In the genomic region with DNA sequence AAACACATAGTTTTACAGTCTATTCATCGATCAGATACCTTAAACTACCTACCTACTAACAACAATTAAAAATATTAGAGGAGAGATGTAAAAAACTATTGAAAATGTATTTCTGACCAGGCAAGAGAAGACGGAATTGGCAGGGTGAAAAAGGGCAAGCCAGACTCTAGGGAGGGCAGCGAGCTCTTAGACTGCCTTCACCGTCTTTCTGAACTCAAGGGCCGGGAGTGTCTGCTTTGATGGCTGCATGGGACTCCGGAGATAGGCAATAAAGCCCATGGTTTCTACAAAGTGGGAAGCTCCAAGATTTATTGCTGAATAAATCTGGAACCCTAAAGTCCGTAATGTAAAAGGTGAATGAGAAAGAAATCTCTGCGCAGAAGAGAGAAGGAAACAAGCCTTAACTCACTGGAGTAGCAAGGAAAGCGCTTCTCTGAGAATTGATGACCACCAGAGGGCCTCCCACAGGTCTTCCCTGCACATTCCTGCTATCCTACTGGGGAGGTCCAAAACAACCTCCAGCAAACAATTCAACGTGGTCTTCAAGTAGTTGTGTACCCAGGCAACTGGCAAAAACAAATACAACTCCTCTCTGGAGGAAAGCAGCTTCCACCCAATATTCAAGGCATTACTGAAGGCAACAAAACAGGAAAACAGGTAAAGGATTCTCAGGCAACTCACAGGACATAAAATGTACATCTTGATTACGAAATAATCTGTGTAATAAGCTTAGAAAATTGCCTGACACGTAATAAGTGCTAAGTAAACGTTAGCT, we compare ENCODE assay signal across 9 cellular contexts.
DNase-seq lines count a peak whose midpoint lies in the region; ATAC-seq, FAIRE-seq and TF ChIP-seq lines count a peak whose summit lies in the region.
"Had no signal": no experiment of that assay in that cellular context is flagged by ENCODE, and none has a peak within 500 bp of the region (broad histone marks: within the 10 kb centered on the region; RNA-seq: fewer than 3 reads in every experiment).

No MANE protein-coding gene starts in this region.

- H3K36me3 ChIP-seq in OCI-LY3 (replicated peaks; ENCODE audit: low read depth, low read length) (no peaks in the 10 kb centered on the region), small intestine (ENCODE audit: control insufficient read depth in 2 of 2, insufficient read depth in 2 of 2, low read length in 2 of 2) (no peaks in the 10 kb centered on the region)
- H3K36me3 ChIP-seq: BLaER1 treated with 17β-estradiol and CSF1 and Interleukin-3, amounts not matched to agents 10 nM and 100 nM had no signal

- H3K9ac ChIP-seq in OCI-LY3 (ENCODE audit: low read length) = no peak overlapping the region
- H3K9ac ChIP-seq: BLaER1 treated with 17β-estradiol and CSF1 and Interleukin-3, amounts not matched to agents 10 nM and 100 nM had no signal

- DNase-seq in NCI-H2227 (lab: John Stamatoyannopoulos, UW; ENCODE audit: unreplicated experiment) (peak; percentile 19), NCI-H2227 treated with DMSO at 0.1 percent for 48 hours (lab: John Stamatoyannopoulos, UW) (no peak), fibroblast of mammary gland (ENCODE audit: low read depth) (peak; percentile 25), small intestine (peak; percentile 35), NCI-H2107 (lab: John Stamatoyannopoulos, UW) (no peak)

- H3K27ac ChIP-seq in OCI-LY3 (ENCODE audit: low read length) = no peak overlapping the region
- H3K27ac ChIP-seq in small intestine (ENCODE audit: low read depth in 1 of 2, low read length in 1 of 2) = no peak overlapping the region
- H3K27ac ChIP-seq: BLaER1 treated with 17β-estradiol and CSF1 and Interleukin-3, amounts not matched to agents 10 nM and 100 nM had no signal

- H3K4me1 ChIP-seq in OCI-LY3 (ENCODE audit: low read length) (no peaks in the 10 kb centered on the region), small intestine (ENCODE audit: control insufficient read depth in 2 of 2, insufficient read depth in 1 of 2, low read depth in 1 of 2, low read length in 1 of 2) (no peaks in the 10 kb centered on the region)
- H3K4me1 ChIP-seq: BLaER1 treated with 17β-estradiol and CSF1 and Interleukin-3, amounts not matched to agents 10 nM and 100 nM had no signal

- H3K79me2 ChIP-seq in OCI-LY3 (ENCODE audit: low read length) = no peaks in the 10 kb centered on the region

- H3K9me3 ChIP-seq in OCI-LY3 (ENCODE audit: insufficient read depth, low read length) (no peaks in the 10 kb centered on the region), small intestine (ENCODE audit: control insufficient read depth, low read depth) (no peaks in the 10 kb centered on the region)
- H3K9me3 ChIP-seq: BLaER1 treated with 17β-estradiol and CSF1 and Interleukin-3, amounts not matched to agents 10 nM and 100 nM had no signal

- no peak for ATAC-seq in GM21423 (IDR thresholded peaks at IDR 0.05; ENCODE audit: unreplicated experiment)
- no peak for ATAC-seq in GM19397 (IDR thresholded peaks at IDR 0.05; ENCODE audit: unreplicated experiment)

- H4K20me1 ChIP-seq in OCI-LY3 (ENCODE audit: insufficient read depth, low read length) = no peaks in the 10 kb centered on the region
- H4K20me1 ChIP-seq: BLaER1 treated with 17β-estradiol and CSF1 and Interleukin-3, amounts not matched to agents 10 nM and 100 nM had no signal

- no peak overlapping the region for H2AFZ ChIP-seq in OCI-LY3 (ENCODE audit: low read depth, low read length)

- no peak for FAIRE-seq in small intestine (lab: Jason Lieb, UNC)

- no peak overlapping the region for H3K4me2 ChIP-seq in OCI-LY3 (ENCODE audit: low read length)
- H3K4me2 ChIP-seq: BLaER1 treated with 17β-estradiol and CSF1 and Interleukin-3, amounts not matched to agents 10 nM and 100 nM had no signal

- WGBS in small intestine, 3 donors = 59 to 68% (median 60%) methylated on average over 13 of the region's 13 CpGs

- TF ChIP-seq CTCF in OCI-LY3 (IDR thresholded peaks at IDR 0.05; ENCODE audit: low read depth, low read length) (peak; percentile 30; the same call in 1 of the 2 replicates), fibroblast of mammary gland (conservative IDR thresholded peaks at IDR 0.05; ENCODE audit: control insufficient read depth, insufficient read depth, low read depth, low read length) (peak; percentile 41)

- no peak overlapping the region for H3K4me3 ChIP-seq in OCI-LY3 (ENCODE audit: low read length)
- no peak overlapping the region for H3K4me3 ChIP-seq in fibroblast of mammary gland (ENCODE audit: control insufficient read depth, low read depth, low read length)
- no peak overlapping the region for H3K4me3 ChIP-seq in small intestine (ENCODE audit: low read depth in 1 of 2, low read length in 2 of 2)
- H3K4me3 ChIP-seq: BLaER1 treated with 17β-estradiol and CSF1 and Interleukin-3, amounts not matched to agents 10 nM and 100 nM had no signal

- H3K27me3 ChIP-seq in OCI-LY3 (ENCODE audit: low read depth, low read length) (no peaks in the 10 kb centered on the region), small intestine (ENCODE audit: control insufficient read depth in 2 of 2, insufficient read depth in 2 of 2, low read length in 2 of 2) (no peaks in the 10 kb centered on the region)
- H3K27me3 ChIP-seq: BLaER1 treated with 17β-estradiol and CSF1 and Interleukin-3, amounts not matched to agents 10 nM and 100 nM had no signal

Comparison
In these comparisons a context has a peak if more than half of its experiments do, and no peak if none do; other contexts are left out.
1. DNase-seq: peak in NCI-H2227 (single experiment), fibroblast of mammary gland (single experiment) and small intestine (single experiment); none in NCI-H2227 treated with DMSO at 0.1 percent for 48 hours (single experiment) and NCI-H2107 (single experiment).